1 cellular context compared by ENCODE assay signal in the genomic region with DNA sequence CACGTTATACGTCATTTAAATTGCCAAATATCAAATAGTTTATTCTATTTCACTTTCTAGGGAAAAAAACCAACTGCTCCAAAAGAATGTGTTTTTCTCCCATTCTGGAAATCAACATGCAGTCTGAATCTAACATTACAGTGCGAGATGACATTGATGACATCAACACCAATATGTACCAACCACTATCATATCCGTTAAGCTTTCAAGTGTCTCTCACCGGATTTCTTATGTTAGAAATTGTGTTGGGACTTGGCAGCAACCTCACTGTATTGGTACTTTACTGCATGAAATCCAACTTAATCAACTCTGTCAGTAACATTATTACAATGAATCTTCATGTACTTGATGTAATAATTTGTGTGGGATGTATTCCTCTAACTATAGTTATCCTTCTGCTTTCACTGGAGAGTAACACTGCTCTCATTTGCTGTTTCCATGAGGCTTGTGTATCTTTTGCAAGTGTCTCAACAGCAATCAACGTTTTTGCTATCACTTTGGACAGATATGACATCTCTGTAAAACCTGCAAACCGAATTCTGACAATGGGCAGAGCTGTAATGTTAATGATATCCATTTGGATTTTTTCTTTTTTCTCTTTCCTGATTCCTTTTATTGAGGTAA.
TF ChIP-seq lines count a peak whose summit lies in the region.

No MANE protein-coding gene starts in this region.

TF ChIP-seq in neural cell, 6 proteins besides CTCF, POLR2A, EP300 and RAD21 (continued from another document):
- no peak for TF ChIP-seq EZH2 (IDR thresholded peaks at IDR 0.05; ENCODE audit: borderline replicate concordance, insufficient read depth, low read length, poor library complexity, severe bottlenecking)
- TF ChIP-seq POLR2AphosphoS5 (IDR thresholded peaks at IDR 0.05), result no peak
- TF ChIP-seq TAF1 (IDR thresholded peaks at IDR 0.05; ENCODE audit: low read depth), result no peak
- TF ChIP-seq MXI1 (conservative IDR thresholded peaks at IDR 0.05; ENCODE audit: poor library complexity, severe bottlenecking), result no peak
- TF ChIP-seq, protein P1, sequence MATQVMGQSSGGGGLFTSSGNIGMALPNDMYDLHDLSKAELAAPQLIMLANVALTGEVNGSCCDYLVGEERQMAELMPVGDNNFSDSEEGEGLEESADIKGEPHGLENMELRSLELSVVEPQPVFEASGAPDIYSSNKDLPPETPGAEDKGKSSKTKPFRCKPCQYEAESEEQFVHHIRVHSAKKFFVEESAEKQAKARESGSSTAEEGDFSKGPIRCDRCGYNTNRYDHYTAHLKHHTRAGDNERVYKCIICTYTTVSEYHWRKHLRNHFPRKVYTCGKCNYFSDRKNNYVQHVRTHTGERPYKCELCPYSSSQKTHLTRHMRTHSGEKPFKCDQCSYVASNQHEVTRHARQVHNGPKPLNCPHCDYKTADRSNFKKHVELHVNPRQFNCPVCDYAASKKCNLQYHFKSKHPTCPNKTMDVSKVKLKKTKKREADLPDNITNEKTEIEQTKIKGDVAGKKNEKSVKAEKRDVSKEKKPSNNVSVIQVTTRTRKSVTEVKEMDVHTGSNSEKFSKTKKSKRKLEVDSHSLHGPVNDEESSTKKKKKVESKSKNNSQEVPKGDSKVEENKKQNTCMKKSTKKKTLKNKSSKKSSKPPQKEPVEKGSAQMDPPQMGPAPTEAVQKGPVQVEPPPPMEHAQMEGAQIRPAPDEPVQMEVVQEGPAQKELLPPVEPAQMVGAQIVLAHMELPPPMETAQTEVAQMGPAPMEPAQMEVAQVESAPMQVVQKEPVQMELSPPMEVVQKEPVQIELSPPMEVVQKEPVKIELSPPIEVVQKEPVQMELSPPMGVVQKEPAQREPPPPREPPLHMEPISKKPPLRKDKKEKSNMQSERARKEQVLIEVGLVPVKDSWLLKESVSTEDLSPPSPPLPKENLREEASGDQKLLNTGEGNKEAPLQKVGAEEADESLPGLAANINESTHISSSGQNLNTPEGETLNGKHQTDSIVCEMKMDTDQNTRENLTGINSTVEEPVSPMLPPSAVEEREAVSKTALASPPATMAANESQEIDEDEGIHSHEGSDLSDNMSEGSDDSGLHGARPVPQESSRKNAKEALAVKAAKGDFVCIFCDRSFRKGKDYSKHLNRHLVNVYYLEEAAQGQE (IDR thresholded peaks at IDR 0.05; ENCODE audit: borderline replicate concordance), result no peak
